32 cellular contexts compared by ENCODE assay signal in genomic region chr3:115708540-115708939, GRCh38.
"Had no signal": no experiment of that assay in that cellular context is flagged by ENCODE, and none has a peak within 500 bp of the region (broad histone marks: within the 10 kb centered on the region; RNA-seq: fewer than 3 reads in every experiment).

No MANE protein-coding gene starts in this region.

- H3K4me1 ChIP-seq: ascending aorta, gastrocnemius medialis, uterus had no signal

- H2AFZ ChIP-seq: hepatocyte had no signal

- H3K27me3 ChIP-seq: adrenal gland, ascending aorta, brain microvascular endothelial cell, dorsolateral prefrontal cortex, gastrocnemius medialis, hepatocyte, ovary, right lobe of liver, uterus had no signal

- H3K79me2 ChIP-seq: hepatocyte had no signal

- DNase-seq: activated B cell treated with CpG ODN at 0.5 μM for 24 hours; activated CD4-positive, alpha-beta T cell treated with anti-CD3 and anti-CD28 coated beads, Interleukin-2, amount 50 U/mL, for 1 hour; activated CD8-positive, alpha-beta memory T cell treated with anti-CD3 and anti-CD28 coated beads, Interleukin-2, amount 10 ng/mL, durations not matched to agents 7 days and 5 days; activated CD8-positive, alpha-beta T cell treated with anti-CD3 and anti-CD28 coated beads for 36 hours; activated naive CD4-positive, alpha-beta T cell treated with anti-CD3 and anti-CD28 coated beads for 36 hours; activated naive CD8-positive, alpha-beta T cell treated with anti-CD3 and anti-CD28 coated beads for 36 hours; activated T-cell treated with anti-CD3 and anti-CD28 coated beads, Interleukin-2, amount 50 U/mL, for 48 hours; adrenal gland; brain microvascular endothelial cell; effector memory CD4-positive, alpha-beta T cell; erythroblast; gastrocnemius medialis; immature natural killer cell; kidney; left colon; mammary epithelial cell; naive thymus-derived CD4-positive, alpha-beta T cell; ovary; right lobe of liver; stimulated activated CD4-positive, alpha-beta T cell treated with anti-CD3 and anti-CD28 coated beads, Interleukin-12 subunit alpha, Interleukin-12 subunit beta, amount 100 ng/mL, for 4 hours; stimulated activated CD4-positive, alpha-beta T cell treated with anti-CD3 and anti-CD28 coated beads, Interleukin-4, amount 100 ng/mL, for 1 hour; stimulated activated naive CD8-positive, alpha-beta T cell treated with anti-CD3 and anti-CD28 coated beads, Interleukin-15, amount 100 ng/mL, for 72 hours; substantia nigra; T-helper 9 cell; uterus had no signal

- H3K36me3 Mint-ChIP-seq: activated CD8-positive, alpha-beta memory T cell treated with anti-CD3 and anti-CD28 coated beads, Interleukin-2, amount 10 ng/mL, durations not matched to agents 7 days and 5 days; activated naive CD8-positive, alpha-beta T cell treated with anti-CD3 and anti-CD28 coated beads for 36 hours; immature natural killer cell; mesothelial cell of epicardium; naive thymus-derived CD4-positive, alpha-beta T cell; type B pancreatic cell had no signal

- H3K27ac Mint-ChIP-seq: activated B cell treated with CpG ODN at 0.5 μM for 24 hours; activated CD8-positive, alpha-beta memory T cell treated with anti-CD3 and anti-CD28 coated beads, Interleukin-2, amount 10 ng/mL, durations not matched to agents 7 days and 5 days; activated CD8-positive, alpha-beta T cell treated with anti-CD3 and anti-CD28 coated beads for 36 hours; activated naive CD4-positive, alpha-beta T cell treated with anti-CD3 and anti-CD28 coated beads for 36 hours; activated naive CD8-positive, alpha-beta T cell treated with anti-CD3 and anti-CD28 coated beads for 36 hours; immature natural killer cell; mesothelial cell of epicardium; naive thymus-derived CD4-positive, alpha-beta T cell; progenitor cell of endocrine pancreas; type B pancreatic cell had no signal

- H3K4me3 ChIP-seq: adrenal gland, ascending aorta, coronary artery, dorsolateral prefrontal cortex, gastrocnemius medialis, hepatocyte, ovary, right lobe of liver, uterus had no signal

- H3K9me3 Mint-ChIP-seq: activated B cell treated with CpG ODN at 0.5 μM for 24 hours; activated CD8-positive, alpha-beta T cell treated with anti-CD3 and anti-CD28 coated beads for 36 hours; activated naive CD4-positive, alpha-beta T cell treated with anti-CD3 and anti-CD28 coated beads for 36 hours; activated naive CD8-positive, alpha-beta T cell treated with anti-CD3 and anti-CD28 coated beads for 36 hours; immature natural killer cell; mesothelial cell of epicardium; naive thymus-derived CD4-positive, alpha-beta T cell; stimulated activated naive CD8-positive, alpha-beta T cell treated with anti-CD3 and anti-CD28 coated beads, Interleukin-15, amount 100 ng/mL, for 72 hours; type B pancreatic cell had no signal

- H3K9me3 ChIP-seq: adrenal gland, ascending aorta, gastrocnemius medialis, ovary, right lobe of liver, uterus had no signal

- H3K4me1 Mint-ChIP-seq: activated CD8-positive, alpha-beta memory T cell treated with anti-CD3 and anti-CD28 coated beads, Interleukin-2, amount 10 ng/mL, durations not matched to agents 7 days and 5 days; activated naive CD8-positive, alpha-beta T cell treated with anti-CD3 and anti-CD28 coated beads for 36 hours; immature natural killer cell; naive thymus-derived CD4-positive, alpha-beta T cell; stimulated activated naive CD8-positive, alpha-beta T cell treated with anti-CD3 and anti-CD28 coated beads, Interleukin-15, amount 100 ng/mL, for 72 hours had no signal

- H3K4me2 ChIP-seq: hepatocyte had no signal

- ATAC-seq: activated CD8-positive, alpha-beta memory T cell treated with anti-CD3 and anti-CD28 coated beads, Interleukin-2, amount 10 ng/mL, durations not matched to agents 7 days and 5 days; activated CD8-positive, alpha-beta T cell treated with anti-CD3 and anti-CD28 coated beads for 36 hours; gastrocnemius medialis; left colon; naive thymus-derived CD4-positive, alpha-beta T cell; right lobe of liver; stimulated activated naive CD8-positive, alpha-beta T cell treated with anti-CD3 and anti-CD28 coated beads, Interleukin-15, amount 100 ng/mL, for 72 hours had no signal

- H3K27ac ChIP-seq: adrenal gland, ascending aorta, brain microvascular endothelial cell, coronary artery, dorsolateral prefrontal cortex, gastrocnemius medialis, hepatocyte, right lobe of liver, uterus had no signal

- H3K36me3 ChIP-seq: adrenal gland, ascending aorta, brain microvascular endothelial cell, gastrocnemius medialis, ovary, right lobe of liver, uterus had no signal

- H3K4me3 Mint-ChIP-seq: activated B cell treated with CpG ODN at 0.5 μM for 24 hours; activated CD8-positive, alpha-beta memory T cell treated with anti-CD3 and anti-CD28 coated beads, Interleukin-2, amount 10 ng/mL, durations not matched to agents 7 days and 5 days; activated CD8-positive, alpha-beta T cell treated with anti-CD3 and anti-CD28 coated beads for 36 hours; activated naive CD4-positive, alpha-beta T cell treated with anti-CD3 and anti-CD28 coated beads for 36 hours; activated naive CD8-positive, alpha-beta T cell treated with anti-CD3 and anti-CD28 coated beads for 36 hours; immature natural killer cell; mesothelial cell of epicardium; naive thymus-derived CD4-positive, alpha-beta T cell; stimulated activated naive CD8-positive, alpha-beta T cell treated with anti-CD3 and anti-CD28 coated beads, Interleukin-15, amount 100 ng/mL, for 72 hours; type B pancreatic cell had no signal
